ENCODE assay signal across 11 cellular contexts in the genomic region with DNA sequence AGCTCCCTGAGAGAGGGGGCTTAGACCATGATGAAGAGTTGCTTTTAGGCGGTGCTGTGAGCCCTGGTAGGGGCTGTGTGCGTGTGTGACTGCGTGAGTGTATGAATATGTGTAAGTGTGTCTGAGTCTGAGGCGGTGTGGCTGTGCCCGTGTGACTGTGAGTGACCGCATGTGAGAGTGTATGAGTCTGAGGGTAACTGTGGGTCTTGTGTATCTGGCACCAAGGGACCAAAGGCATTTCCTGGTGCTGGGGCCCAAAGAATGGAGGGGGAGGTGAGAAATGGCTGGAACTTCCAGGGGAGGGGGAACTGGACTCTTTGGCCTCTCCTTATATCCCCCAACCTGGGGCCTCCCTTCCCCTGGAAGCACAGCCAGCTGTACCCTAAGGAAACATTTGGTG. TPM values are rescaled to one million over a fixed set of nuclear protein-coding genes. Genes with fewer than 3 reads are reported as not detected.
A peak's percentile ranks its signal among the peaks of the same experiment; 100 is the strongest.
DNase-seq lines count a peak whose midpoint lies in the region; TF ChIP-seq lines count a peak whose summit lies in the region.
"Had no signal": no experiment of that assay in that cellular context is flagged by ENCODE, and none has a peak within 500 bp of the region (broad histone marks: within the 10 kb centered on the region; RNA-seq: fewer than 3 reads in every experiment).

No MANE protein-coding gene starts in this region.

- H3K36me3 ChIP-seq in CD8-positive, alpha-beta memory T cell (ENCODE audit: insufficient read depth, low read length): peaks cover 19% of the 10 kb centered on the region
- H3K36me3 ChIP-seq in skeletal muscle satellite cell (ENCODE audit: insufficient read depth, low read length): peaks cover 18% of the 10 kb centered on the region

- peaks cover 0 to 3% of the 10 kb centered on the region in 2 donors for H3K27me3 Mint-ChIP-seq in CD8-positive, alpha-beta memory T cell
- H3K27me3 Mint-ChIP-seq in glutamatergic neuron (ENCODE audit: unreplicated experiment): peaks cover 7% of the 10 kb centered on the region

- DNase-seq in CD8-positive, alpha-beta memory T cell: no peak
- DNase-seq in glutamatergic neuron (no peak), cerebellar cortex (ENCODE audit: low spot score) (no peak), NOMO-1 (lab: John Stamatoyannopoulos, UW; ENCODE audit: unreplicated experiment in 2 of 2) (no peak), D341Med (ENCODE audit: low spot score) (no peak), HK-2 (ENCODE audit: unreplicated experiment) (no peak)
- DNase-seq: erythroblast, GOT3 had no signal

- H3K4me1 Mint-ChIP-seq in CD8-positive, alpha-beta memory T cell: peaks cover 25 to 44% (median 30%) of the 10 kb centered on the region in 3 donors
- H3K4me1 Mint-ChIP-seq in glutamatergic neuron (ENCODE audit: low read depth, unreplicated experiment): peaks cover 30% of the 10 kb centered on the region

- H3K4me1 ChIP-seq in CD8-positive, alpha-beta memory T cell (ENCODE audit: insufficient read depth, low read length): peaks cover 21% of the 10 kb centered on the region
- H3K4me1 ChIP-seq in skeletal muscle satellite cell (ENCODE audit: control insufficient read depth, insufficient read depth, low read length): peaks cover 43% of the 10 kb centered on the region

- H3K9me3 Mint-ChIP-seq in CD8-positive, alpha-beta memory T cell: no peaks in the 10 kb centered on the region
- peaks cover 6% of the 10 kb centered on the region for H3K9me3 Mint-ChIP-seq in glutamatergic neuron (ENCODE audit: unreplicated experiment)

- no peak overlapping the region for H3K4me3 Mint-ChIP-seq in CD8-positive, alpha-beta memory T cell
- H3K4me3 Mint-ChIP-seq in glutamatergic neuron (ENCODE audit: unreplicated experiment): peak overlapping the region; percentile 69

- no peaks in the 10 kb centered on the region for H3K27me3 ChIP-seq in CD8-positive, alpha-beta memory T cell (ENCODE audit: insufficient read depth, low read length, poor library complexity, severe bottlenecking)
- no peaks in the 10 kb centered on the region for H3K27me3 ChIP-seq in skeletal muscle satellite cell (ENCODE audit: control insufficient read depth, insufficient read depth, low read length)

- CTCF ChIA-PET in CD8-positive, alpha-beta memory T cell (lab: Charles Lee): interaction anchor here (0.6 to 7.6 kb wide), 3 partner anchors 12 to 27 kb away, joined by 3 to 54 read pairs (median 3); a partner anchor contains a TSS

- no peak for TF ChIP-seq CTCF in VCaP (conservative IDR thresholded peaks at IDR 0.05)
- no peak for TF ChIP-seq CTCF in glutamatergic neuron (IDR thresholded peaks at IDR 0.05; ENCODE audit: partially characterized antibody, unreplicated experiment)

- no peaks in the 10 kb centered on the region for H3K9me3 ChIP-seq in CD8-positive, alpha-beta memory T cell (ENCODE audit: low read length)
- no peaks in the 10 kb centered on the region for H3K9me3 ChIP-seq in skeletal muscle satellite cell (replicated peaks; ENCODE audit: low read length)

- H3K27ac ChIP-seq in CD8-positive, alpha-beta memory T cell (ENCODE audit: low read depth, low read length): no peak overlapping the region
- H3K27ac ChIP-seq in VCaP: peak overlapping the region; percentile 76; the same call in 1 of the 2 replicates

- no peak overlapping the region for H3K4me3 ChIP-seq in CD8-positive, alpha-beta memory T cell (ENCODE audit: low read length)
- peak overlapping the region; percentile 71 for H3K4me3 ChIP-seq in skeletal muscle satellite cell (ENCODE audit: low read length)

- POLR2A ChIA-PET in CD8-positive, alpha-beta memory T cell (lab: Charles Lee): no interaction called here

- H3K27ac Mint-ChIP-seq in CD8-positive, alpha-beta memory T cell: peak overlapping the region in 5 of 8 donors; percentile 11 to 69 (median 64)
- peak overlapping the region; percentile 48 for H3K27ac Mint-ChIP-seq in glutamatergic neuron (ENCODE audit: unreplicated experiment)

- H3K9ac ChIP-seq in skeletal muscle satellite cell (ENCODE audit: low read depth, low read length): no peak overlapping the region

- peaks cover 1 to 37% (median 4%) of the 10 kb centered on the region in 3 donors for H3K36me3 Mint-ChIP-seq in CD8-positive, alpha-beta memory T cell
- peaks cover 6% of the 10 kb centered on the region for H3K36me3 Mint-ChIP-seq in glutamatergic neuron (ENCODE audit: unreplicated experiment)

- peak overlapping the region; percentile 96 for H3K4me2 ChIP-seq in skeletal muscle satellite cell (ENCODE audit: low read length)

RNA-seq across cellular contexts. Expression of a gene that starts 1.1 kb away (rescaled TPM):
- 10 to 100 TPM; 15.6 to 16.5 TPM for total RNA-seq in CD8-positive, alpha-beta memory T cell
- 5.3 TPM for polyA plus RNA-seq in CD8-positive, alpha-beta memory T cell
- total RNA-seq in glutamatergic neuron (ENCODE audit: unreplicated experiment): 28.8 TPM
- 7.4 and 12.7 TPM in 2 replicates for total RNA-seq in skeletal muscle satellite cell (2012; rRNA removed)

RNA-seq across cellular contexts. Expression of a gene that starts 6.7 kb away (rescaled TPM):
- 10 to 100 TPM; 41.7 to 43.0 TPM for total RNA-seq in CD8-positive, alpha-beta memory T cell
- polyA plus RNA-seq in CD8-positive, alpha-beta memory T cell: 42.8 TPM
- total RNA-seq in glutamatergic neuron (ENCODE audit: unreplicated experiment): 57.5 TPM
- 14.0 and 17.0 TPM in 2 replicates for total RNA-seq in skeletal muscle satellite cell (2012; rRNA removed)

RNA-seq across cellular contexts. Expression of a gene that starts 9.3 kb away (rescaled TPM):
- under 1 TPM; 0.35 to 0.39 TPM for total RNA-seq in CD8-positive, alpha-beta memory T cell
- not detected for polyA plus RNA-seq in CD8-positive, alpha-beta memory T cell
- 1.7 TPM for total RNA-seq in glutamatergic neuron (ENCODE audit: unreplicated experiment)
- 0.51 TPM in 1 of 2 replicates, not detected in the other for total RNA-seq in skeletal muscle satellite cell (2012; rRNA removed)
- total RNA-seq: subcutaneous adipose tissue had no signal

RNA-seq across cellular contexts. Expression of a gene that starts 15.5 kb away (rescaled TPM):
- total RNA-seq in CD8-positive, alpha-beta memory T cell: 100 to 1,000 TPM; 138 to 141 TPM
- polyA plus RNA-seq in CD8-positive, alpha-beta memory T cell: 95.4 TPM
- 44.4 TPM for total RNA-seq in glutamatergic neuron (ENCODE audit: unreplicated experiment)
- total RNA-seq in skeletal muscle satellite cell (2012; rRNA removed): 127 and 135 TPM in 2 replicates

RNA-seq across cellular contexts. Expression of a gene that starts 24.3 kb away (rescaled TPM):
- under 1 TPM; 0.22 to 0.44 TPM for total RNA-seq in CD8-positive, alpha-beta memory T cell
- polyA plus RNA-seq in CD8-positive, alpha-beta memory T cell: not detected
- not detected for total RNA-seq in glutamatergic neuron (ENCODE audit: unreplicated experiment)
- not detected in 2 replicates for total RNA-seq in skeletal muscle satellite cell (2012; rRNA removed)
- total RNA-seq: subcutaneous adipose tissue had no signal
